Comparison of ENCODE assay signal across 25 cellular contexts in the genomic region with DNA sequence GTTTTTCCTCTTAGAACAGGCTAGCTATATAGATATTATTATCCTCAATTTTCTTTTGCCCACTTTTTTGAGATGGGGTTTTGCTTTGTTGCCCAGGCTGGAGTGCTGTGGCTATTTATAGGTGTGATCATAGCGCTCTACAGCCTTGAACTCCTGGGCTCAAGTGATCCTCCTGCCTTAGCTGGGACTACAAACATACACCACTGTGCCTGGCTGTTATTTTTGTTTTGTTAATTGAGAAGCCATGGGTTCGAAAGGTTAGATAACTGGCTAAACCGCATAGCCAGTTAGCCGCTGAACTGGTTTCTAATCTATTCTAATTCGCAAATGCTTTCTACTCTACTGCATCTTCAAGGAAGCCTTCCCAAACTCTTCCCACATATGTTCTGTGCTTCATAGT.
A peak's percentile ranks its signal among the peaks of the same experiment; 100 is the strongest.
DNase-seq lines count a peak whose midpoint lies in the region; ATAC-seq, FAIRE-seq and TF ChIP-seq lines count a peak whose summit lies in the region.
"Had no signal": no experiment of that assay in that cellular context is flagged by ENCODE, and none has a peak within 500 bp of the region (broad histone marks: within the 10 kb centered on the region; RNA-seq: fewer than 3 reads in every experiment).

No MANE protein-coding gene starts in this region.

- H3K23me2 ChIP-seq in H9 (ENCODE audit: insufficient read length, low read depth, low read length, poor library complexity, severe bottlenecking) (no peaks in the 10 kb centered on the region), H1 (ENCODE audit: low read depth, low read length) (no peaks in the 10 kb centered on the region)

- no peak overlapping the region for H3T11ph ChIP-seq in H9 (ENCODE audit: low read length)

- H3K36me3 ChIP-seq in H1 (ENCODE audit: control insufficient read depth in 2 of 4, insufficient read depth in 4 of 4, low read length in 3 of 4) (no peaks in the 10 kb centered on the region), mesendoderm (ENCODE audit: control insufficient read depth, insufficient read depth, low read length) (no peaks in the 10 kb centered on the region), endodermal cell (ENCODE audit: control insufficient read depth, insufficient read depth, low read length) (no peaks in the 10 kb centered on the region)

- H4K8ac ChIP-seq in H9 (replicated peaks; ENCODE audit: insufficient read length, low read depth, low read length): no peak overlapping the region
- H4K8ac ChIP-seq in H1 (ENCODE audit: extremely low read depth, insufficient read depth, low read length): no peak overlapping the region
- no peak overlapping the region for H4K8ac ChIP-seq in mesendoderm (ENCODE audit: low read depth, low read length)

- no peak for DNase-seq in left ventricle myocardium superior
- DNase-seq in cardiac septum (ENCODE audit: low spot score): no peak
- peak; percentile 29 for DNase-seq in H9
- no peak for DNase-seq in H1 (ENCODE audit: low read depth in 1 of 2, low spot score in 2 of 2)
- no peak for DNase-seq in mesendoderm
- no peak for DNase-seq in endodermal cell
- no peak for DNase-seq in GM19240 (ENCODE audit: insufficient read length, low spot score)
- no peak for DNase-seq in NCI-H446 (lab: John Stamatoyannopoulos, UW)
- DNase-seq: Caco-2; CD4-positive, CD25-positive, alpha-beta regulatory T cell; CD8-positive, alpha-beta T cell; DMS153; DND-41; GDM1; GOT3; H7; HFFc6 had no signal

- no peak for TF ChIP-seq RAD21 in H1 (IDR thresholded peaks at IDR 0.05 in 1 of 2, conservative IDR thresholded peaks at IDR 0.05 in 1 of 2; ENCODE audit: low read depth in 2 of 2, low read length in 2 of 2)

- H3K4me1 ChIP-seq in H9 (ENCODE audit: insufficient read depth, low read length): peaks cover 8% of the 10 kb centered on the region; the same call in 1 of the 2 replicates
- H3K4me1 ChIP-seq in H1 (replicated peaks in 1 of 4; ENCODE audit: control insufficient read depth in 3 of 4, insufficient read depth in 4 of 4, low read length in 3 of 4): peaks cover 4 to 13% (median 7%) of the 10 kb centered on the region in 4 experiments; a peak in 6 of 7 replicates
- no peaks in the 10 kb centered on the region for H3K4me1 ChIP-seq in mesendoderm (ENCODE audit: control insufficient read depth, low read depth, low read length)
- H3K4me1 ChIP-seq in endodermal cell (ENCODE audit: control insufficient read depth, insufficient read depth, low read length): no peaks in the 10 kb centered on the region
- H3K4me1 ChIP-seq: BLaER1, Caco-2 had no signal

- TF ChIP-seq CTCF in H9 (conservative IDR thresholded peaks at IDR 0.05) (no peak), H1 (IDR thresholded peaks at IDR 0.05; ENCODE audit: control extremely low read depth in 1 of 3, insufficient read depth in 1 of 3, low read depth in 1 of 3, low read length in 3 of 3) (no peak), endodermal cell (conservative IDR thresholded peaks at IDR 0.05) (no peak)

- no CpG with 5 or more reads among the region's 5 CpGs for WGBS in H9 (ENCODE audit: extremely low coverage, insufficient read length, low lambda C conversion rate)
- WGBS in H1 (ENCODE audit: extremely low coverage in 1 of 2, insufficient coverage in 1 of 2, insufficient read length in 1 of 2, insufficient replicate concordance in 2 of 2, low coverage in 1 of 2, low lambda C conversion rate in 2 of 2, missing lambda C conversion rate in 1 of 2), 2 experiments: 59% methylated on average over 5 of the region's 5 CpGs; no CpG with 5 or more reads in 1 of the 2 experiments
- WGBS in mesendoderm (ENCODE audit: extremely low coverage, insufficient coverage, low lambda C conversion rate): no CpG with 5 or more reads among the region's 5 CpGs
- 92 to 94% methylated on average over 4 to 5 of the region's 5 CpGs for WGBS in endodermal cell (ENCODE audit: insufficient coverage in 1 of 2, insufficient read length in 1 of 2), 2 experiments

- H4K20me1 ChIP-seq in H9 (ENCODE audit: control insufficient read depth, insufficient read depth, insufficient read length) (no peaks in the 10 kb centered on the region), H1 (replicated peaks in 1 of 2; ENCODE audit: control insufficient read depth in 1 of 2, insufficient read depth in 2 of 2, low read length in 2 of 2) (no peaks in the 10 kb centered on the region)
- H4K20me1 ChIP-seq: BLaER1 had no signal

- H3K4ac ChIP-seq in H9 (ENCODE audit: low read depth, low read length): no peak overlapping the region
- no peak overlapping the region for H3K4ac ChIP-seq in H1 (replicated peaks; ENCODE audit: insufficient read length, low read depth, low read length)
- H3K4ac ChIP-seq in mesendoderm (ENCODE audit: low read depth, low read length): no peak overlapping the region

- H3K27me3 ChIP-seq in H9 (ENCODE audit: insufficient read depth, low read length) (no peaks in the 10 kb centered on the region), H1 (replicated peaks in 1 of 4; ENCODE audit: control insufficient read depth in 3 of 4, extremely low read depth in 1 of 4, insufficient read depth in 3 of 4, low read length in 3 of 4) (no peaks in the 10 kb centered on the region), mesendoderm (ENCODE audit: insufficient read depth, low read length, poor library complexity) (no peaks in the 10 kb centered on the region), endodermal cell (ENCODE audit: control insufficient read depth, insufficient read depth, low read length, poor library complexity, severe bottlenecking) (no peaks in the 10 kb centered on the region)
- H3K27me3 ChIP-seq: BLaER1 had no signal

- H3K9me3 ChIP-seq in H9 (ENCODE audit: control insufficient read depth, low read depth, low read length): no peaks in the 10 kb centered on the region
- no peaks in the 10 kb centered on the region for H3K9me3 ChIP-seq in H1 (ENCODE audit: insufficient read depth in 2 of 2, low read depth in 1 of 2, low read length in 1 of 2)
- no peaks in the 10 kb centered on the region for H3K9me3 ChIP-seq in endodermal cell (ENCODE audit: control insufficient read depth, low read length)
- H3K9me3 ChIP-seq: BLaER1, Caco-2 had no signal

- TF ChIP-seq POLR2A in H1 (IDR thresholded peaks at IDR 0.05; ENCODE audit: control extremely low read depth in 1 of 2, low read depth in 2 of 2, low read length in 2 of 2): no peak

- H3K9ac ChIP-seq in H9 (ENCODE audit: extremely low read depth, insufficient read length, low read length) (no peak overlapping the region), H1 (replicated peaks in 1 of 4; ENCODE audit: extremely low read depth in 1 of 4, low read depth in 3 of 4, low read length in 3 of 4) (no peak overlapping the region), mesendoderm (ENCODE audit: low read length) (no peak overlapping the region), endodermal cell (ENCODE audit: extremely low read depth, low read length, poor library complexity, severe bottlenecking) (no peak overlapping the region)
- H3K9ac ChIP-seq: BLaER1 had no signal

- no peak for TF ChIP-seq EP300 in H1 (IDR thresholded peaks at IDR 0.05; ENCODE audit: borderline replicate concordance in 1 of 2, low read depth in 2 of 2, low read length in 2 of 2)

- H3K79me1 ChIP-seq in H9 (ENCODE audit: insufficient read depth, low read depth, low read length, poor library complexity, severe bottlenecking) (no peaks in the 10 kb centered on the region), H1 (ENCODE audit: low read depth, low read length) (no peaks in the 10 kb centered on the region), mesendoderm (ENCODE audit: low read length) (no peaks in the 10 kb centered on the region)

- H3K4me3 Mint-ChIP-seq in H9 (no peak overlapping the region), endodermal cell (no peak overlapping the region)
- H3K4me3 Mint-ChIP-seq: B cell; CD4-positive, CD25-positive, alpha-beta regulatory T cell; CD8-positive, alpha-beta T cell; HFFc6 had no signal

- H3K4me1 Mint-ChIP-seq in H9 (peaks cover 28 to 32% of the 10 kb centered on the region in 2 experiments), endodermal cell (peaks cover 9% of the 10 kb centered on the region)
- H3K4me1 Mint-ChIP-seq: B cell had no signal

- H3K36me3 Mint-ChIP-seq in H9 (ENCODE audit: insufficient read depth in 1 of 3, low read depth in 3 of 3): peaks cover 2 to 7% (median 2%) of the 10 kb centered on the region in 3 experiments; a peak in 3 of 7 replicates
- H3K36me3 Mint-ChIP-seq in endodermal cell (ENCODE audit: low read depth): peaks cover 4% of the 10 kb centered on the region

- no peak overlapping the region for H3K4me2 ChIP-seq in H9 (ENCODE audit: insufficient read depth, insufficient read length, low read length)
- no peak overlapping the region; a peak in 1 of 4 replicates for H3K4me2 ChIP-seq in H1 (ENCODE audit: insufficient read depth in 1 of 2, low read depth in 2 of 2, low read length in 2 of 2)
- no peak overlapping the region for H3K4me2 ChIP-seq in mesendoderm (ENCODE audit: low read length)
- H3K4me2 ChIP-seq: BLaER1 had no signal

- H3K18ac ChIP-seq in H9 (ENCODE audit: insufficient read length, low read depth, low read length): no peak overlapping the region
- no peak overlapping the region for H3K18ac ChIP-seq in H1 (ENCODE audit: extremely low read depth, low read length)
- H3K18ac ChIP-seq in mesendoderm (ENCODE audit: low read length): peak overlapping the region; percentile 39

- H3K56ac ChIP-seq in H9 (ENCODE audit: insufficient read length, low read depth, low read length) (no peak overlapping the region), H1 (replicated peaks; ENCODE audit: insufficient read length, low read depth, low read length) (no peak overlapping the region), mesendoderm (ENCODE audit: low read length) (no peak overlapping the region)

- intact Hi-C loops in left ventricle myocardium superior (cut with micrococcal nuclease): no loop called here
- intact Hi-C loops in cardiac septum (cut with DNase I): no loop called here

- H4K5ac ChIP-seq in H9 (ENCODE audit: insufficient read length, low read depth, low read length): no peak overlapping the region
- no peak overlapping the region for H4K5ac ChIP-seq in H1 (ENCODE audit: insufficient read length, low read depth, low read length)
- no peak overlapping the region for H4K5ac ChIP-seq in mesendoderm (ENCODE audit: low read length)

- H3K79me2 ChIP-seq in H9 (ENCODE audit: insufficient read depth, low read length): no peaks in the 10 kb centered on the region
- H3K79me2 ChIP-seq in H1 (ENCODE audit: control insufficient read depth in 1 of 2, insufficient read depth in 2 of 2, low read length in 2 of 2): no peaks in the 10 kb centered on the region
- H3K79me2 ChIP-seq in mesendoderm (ENCODE audit: control insufficient read depth, insufficient read depth, low read length): no peaks in the 10 kb centered on the region

- H2AFZ ChIP-seq in H9 (ENCODE audit: low read length): no peak overlapping the region
- H2AFZ ChIP-seq in H1 (ENCODE audit: low read length): no peak overlapping the region

- H2BK5ac ChIP-seq in H9 (ENCODE audit: insufficient read length, low read length): no peak overlapping the region
- no peak overlapping the region for H2BK5ac ChIP-seq in H1 (ENCODE audit: low read depth, low read length)
- no peak overlapping the region for H2BK5ac ChIP-seq in mesendoderm (ENCODE audit: low read length)

- H3K4me3 ChIP-seq in H1 (ENCODE audit: extremely low read depth in 1 of 4, insufficient read depth in 2 of 4, low read depth in 3 of 4, low read length in 4 of 4): no peak overlapping the region
- no peak overlapping the region for H3K4me3 ChIP-seq in mesendoderm (ENCODE audit: low read length)
- no peak overlapping the region for H3K4me3 ChIP-seq in endodermal cell (ENCODE audit: low read length)
- H3K4me3 ChIP-seq: BLaER1, GM12878 had no signal

- H4K91ac ChIP-seq in H9 (ENCODE audit: insufficient read length, low read depth, low read length) (no peak overlapping the region), H1 (replicated peaks; ENCODE audit: insufficient read length, low read length) (no peak overlapping the region)

- no peak overlapping the region for H2BK120ac ChIP-seq in H9 (ENCODE audit: low read depth, low read length, poor library complexity, severe bottlenecking)
- no peak overlapping the region for H2BK120ac ChIP-seq in H1 (replicated peaks; ENCODE audit: low read depth, low read length)
- no peak overlapping the region for H2BK120ac ChIP-seq in mesendoderm (ENCODE audit: low read depth, low read length)

- H3K14ac ChIP-seq in H9 (ENCODE audit: insufficient read depth, low read length): no peak overlapping the region
- H3K14ac ChIP-seq in H1 (ENCODE audit: insufficient read length): no peak overlapping the region

- H3K27ac Mint-ChIP-seq in H9 (no peak overlapping the region), endodermal cell (no peak overlapping the region)
- H3K27ac Mint-ChIP-seq: B cell; CD4-positive, CD25-positive, alpha-beta regulatory T cell; CD8-positive, alpha-beta T cell; HFFc6 had no signal

- peak; percentile 45 for ATAC-seq in left ventricle myocardium superior
- ATAC-seq: CD8-positive, alpha-beta T cell; GM12878; HCT116 had no signal

- H2BK15ac ChIP-seq in H9 (ENCODE audit: low read depth, low read length): no peak overlapping the region
- no peak overlapping the region for H2BK15ac ChIP-seq in H1 (ENCODE audit: low read length)
- no peak overlapping the region for H2BK15ac ChIP-seq in mesendoderm (replicated peaks; ENCODE audit: low read depth)

- H3K27ac ChIP-seq in H9 (ENCODE audit: insufficient read length, low read depth, low read length) (no peak overlapping the region), H1 (ENCODE audit: low read depth, low read length) (no peak overlapping the region), mesendoderm (ENCODE audit: low read depth, low read length) (no peak overlapping the region), endodermal cell (ENCODE audit: low read depth, low read length) (no peak overlapping the region)
- H3K27ac ChIP-seq: 22Rv1, BLaER1, C4-2B had no signal

- no peaks in the 10 kb centered on the region for H3K9me3 Mint-ChIP-seq in H9
- no peaks in the 10 kb centered on the region for H3K9me3 Mint-ChIP-seq in endodermal cell
- H3K9me3 Mint-ChIP-seq: CD8-positive, alpha-beta T cell; HFFc6 had no signal

- POLR2A ChIA-PET in H1 (lab: Charles Lee; ENCODE audit: partially characterized antibody): no interaction called here

- no peak for FAIRE-seq in H1 (lab: Jason Lieb, UNC)
- FAIRE-seq: A204.1, GM12878, GM19239 had no signal

- H2AK5ac ChIP-seq in H9 (ENCODE audit: insufficient read length, low read length) (no peak overlapping the region), H1 (ENCODE audit: low read depth, low read length) (no peak overlapping the region), mesendoderm (ENCODE audit: low read length) (no peak overlapping the region)

- CTCF ChIA-PET in H1 (lab: Charles Lee; ENCODE audit: partially characterized antibody): interaction anchor here (1.2 to 1.5 kb wide), 2 partner anchors 86 to 140 kb away, joined by 3 to 4 read pairs; no protein-coding TSS in a partner anchor

- H2BK20ac ChIP-seq in H9 (ENCODE audit: low read depth, low read length, poor library complexity, severe bottlenecking) (no peak overlapping the region), H1 (ENCODE audit: low read length) (no peak overlapping the region)

- H3K27me3 Mint-ChIP-seq in H9 (ENCODE audit: low read depth): no peaks in the 10 kb centered on the region
- H3K27me3 Mint-ChIP-seq in endodermal cell (ENCODE audit: insufficient read depth): no peaks in the 10 kb centered on the region
- H3K27me3 Mint-ChIP-seq: B cell; CD4-positive, CD25-positive, alpha-beta regulatory T cell had no signal

- H2BK12ac ChIP-seq in H9 (ENCODE audit: insufficient read length, low read depth, low read length) (no peak overlapping the region), H1 (ENCODE audit: low read depth, low read length) (no peak overlapping the region)

- H3K23ac ChIP-seq in H9 (ENCODE audit: insufficient read length, low read depth, low read length) (no peak overlapping the region), H1 (ENCODE audit: insufficient read length) (no peak overlapping the region), mesendoderm (ENCODE audit: low read length) (no peak overlapping the region)
